ENCODE assay signal across 8 cellular contexts in genomic region chr1:151255381-151255780, GRCh38. TPM values are rescaled to one million over a fixed set of nuclear protein-coding genes. Genes with fewer than 3 reads are reported as not detected.
DNase-seq lines count a peak whose midpoint lies in the region; ATAC-seq and TF ChIP-seq lines count a peak whose summit lies in the region.

No MANE protein-coding gene starts in this region.

- H3K9me3 Mint-ChIP-seq in CD14-positive monocyte = no peaks in the 10 kb centered on the region
- no peaks in the 10 kb centered on the region for H3K9me3 Mint-ChIP-seq in dendritic cell treated with granulocyte-macrophage colony-stimulating factor and Interleukin-4, amounts not matched to agents 40 ng/mL and 50 ng/mL, for 4 days
- no peaks in the 10 kb centered on the region for H3K9me3 Mint-ChIP-seq in natural killer cell treated with Interleukin-12 subunit alpha and Interleukin-12 subunit beta and Interleukin-15 and Interleukin-18, amount 100 ng/mL, for 72 hours

- H3K4me3 ChIP-seq in LNCaP clone FGC (ENCODE audit: low read depth, low read length) = peak overlapping the region; percentile 85

- intact Hi-C loops in CD14-positive monocyte (cut with micrococcal nuclease) (loop anchor here (1.0 to 2.0 kb wide), 2 partner anchors 22 to 57 kb away; partner anchors contain the start of gene PIP5K1A (in 1 of the 2)), sciatic nerve (cut with DNase I) (no loop called here)
- intact Hi-C loops in dendritic cell treated with granulocyte-macrophage colony-stimulating factor and Interleukin-4, amounts not matched to agents 40 ng/mL and 50 ng/mL, for 4 days (cut with micrococcal nuclease) = loop anchor here (2.0 kb wide), 2 partner anchors 25 to 57 kb away; partner anchors contain the start of gene PIP5K1A

- H3K4me1 Mint-ChIP-seq in CD14-positive monocyte = peaks cover 26% of the 10 kb centered on the region
- peaks cover 26% of the 10 kb centered on the region for H3K4me1 Mint-ChIP-seq in dendritic cell treated with granulocyte-macrophage colony-stimulating factor and Interleukin-4, amounts not matched to agents 40 ng/mL and 50 ng/mL, for 4 days (ENCODE audit: low read depth)
- peaks cover 23 to 24% of the 10 kb centered on the region in 2 donors for H3K4me1 Mint-ChIP-seq in natural killer cell treated with Interleukin-12 subunit alpha and Interleukin-12 subunit beta and Interleukin-15 and Interleukin-18, amount 100 ng/mL, for 72 hours (ENCODE audit: low read depth in 2 of 2)

- H3K36me3 Mint-ChIP-seq in CD14-positive monocyte = peaks cover 2 to 10% of the 10 kb centered on the region in 2 donors
- H3K36me3 Mint-ChIP-seq in dendritic cell treated with granulocyte-macrophage colony-stimulating factor and Interleukin-4, amounts not matched to agents 40 ng/mL and 50 ng/mL, for 4 days (ENCODE audit: low read depth) = peaks cover 34% of the 10 kb centered on the region
- peaks cover 5% of the 10 kb centered on the region for H3K36me3 Mint-ChIP-seq in natural killer cell treated with Interleukin-12 subunit alpha and Interleukin-12 subunit beta and Interleukin-15 and Interleukin-18, amount 100 ng/mL, for 72 hours

- ATAC-seq in natural killer cell treated with Interleukin-12 subunit alpha and Interleukin-12 subunit beta and Interleukin-15 and Interleukin-18, amount 100 ng/mL, for 72 hours = no peak
- no peak for ATAC-seq in sciatic nerve

- TF ChIP-seq CTCF in CD14-positive monocyte (IDR thresholded peaks at IDR 0.05) (no peak), LNCaP clone FGC (IDR thresholded peaks at IDR 0.05; ENCODE audit: control insufficient read depth, extremely low read depth, insufficient read depth) (no peak)

- peak overlapping the region; percentile 90 to 100 (median 99) for H3K27ac Mint-ChIP-seq in CD14-positive monocyte
- H3K27ac Mint-ChIP-seq in dendritic cell treated with granulocyte-macrophage colony-stimulating factor and Interleukin-4, amounts not matched to agents 40 ng/mL and 50 ng/mL, for 4 days = peak overlapping the region; percentile 97
- H3K27ac Mint-ChIP-seq in natural killer cell treated with Interleukin-12 subunit alpha and Interleukin-12 subunit beta and Interleukin-15 and Interleukin-18, amount 100 ng/mL, for 72 hours = peak overlapping the region; percentile 91 to 97

- H3K27me3 Mint-ChIP-seq in CD14-positive monocyte (ENCODE audit: low read depth in 3 of 3) = peaks cover 0 to 2% (median 0%) of the 10 kb centered on the region in 3 donors
- H3K27me3 Mint-ChIP-seq in dendritic cell treated with granulocyte-macrophage colony-stimulating factor and Interleukin-4, amounts not matched to agents 40 ng/mL and 50 ng/mL, for 4 days = no peaks in the 10 kb centered on the region
- no peaks in the 10 kb centered on the region for H3K27me3 Mint-ChIP-seq in natural killer cell treated with Interleukin-12 subunit alpha and Interleukin-12 subunit beta and Interleukin-15 and Interleukin-18, amount 100 ng/mL, for 72 hours

- H3K4me3 Mint-ChIP-seq in CD14-positive monocyte = peak overlapping the region; percentile 87 to 97
- H3K4me3 Mint-ChIP-seq in dendritic cell treated with granulocyte-macrophage colony-stimulating factor and Interleukin-4, amounts not matched to agents 40 ng/mL and 50 ng/mL, for 4 days = peak overlapping the region; percentile 77
- peak overlapping the region; percentile 97 for H3K4me3 Mint-ChIP-seq in natural killer cell treated with Interleukin-12 subunit alpha and Interleukin-12 subunit beta and Interleukin-15 and Interleukin-18, amount 100 ng/mL, for 72 hours

- DNase-seq in CD14-positive monocyte (ENCODE audit: low spot score) (no peak), LNCaP clone FGC (ENCODE audit: low read depth) (no peak), inferior parietal cortex (ENCODE audit: extremely low spot score) (no peak), NCI-H510A treated with DMSO at 0.1 percent for 48 hours (lab: John Stamatoyannopoulos, UW) (no peak), NCI-H1092 (lab: John Stamatoyannopoulos, UW) (no peak), sciatic nerve (ENCODE audit: low spot score) (no peak)
- DNase-seq in natural killer cell treated with Interleukin-12 subunit alpha and Interleukin-12 subunit beta and Interleukin-15 and Interleukin-18, amount 100 ng/mL, for 72 hours (ENCODE audit: low spot score) = no peak

RNA-seq across cellular contexts. Expression of gene PSMD4, which starts 0.8 kb away (rescaled TPM):
- 100 to 1,000 TPM; 252 to 266 TPM for polyA plus RNA-seq in CD14-positive monocyte
- total RNA-seq in natural killer cell treated with Interleukin-12 subunit alpha and Interleukin-12 subunit beta and Interleukin-15 and Interleukin-18, amount 100 ng/mL, for 72 hours = 100 to 1,000 TPM; 193 to 235 TPM
- total RNA-seq in sciatic nerve = 119 TPM

RNA-seq across cellular contexts. Expression of gene ZNF687, which starts 26.7 kb away (rescaled TPM):
- polyA plus RNA-seq in CD14-positive monocyte = 1 to 10 TPM; 1.3 to 1.8 TPM
- total RNA-seq in natural killer cell treated with Interleukin-12 subunit alpha and Interleukin-12 subunit beta and Interleukin-15 and Interleukin-18, amount 100 ng/mL, for 72 hours = 10 to 100 TPM; 29.1 to 31.2 TPM
- total RNA-seq in sciatic nerve = 18.8 TPM

RNA-seq across cellular contexts. Expression of gene PIP5K1A, which starts 57.0 kb away (rescaled TPM):
- polyA plus RNA-seq in CD14-positive monocyte = 10 to 100 TPM; 10.8 to 11.7 TPM
- total RNA-seq in natural killer cell treated with Interleukin-12 subunit alpha and Interleukin-12 subunit beta and Interleukin-15 and Interleukin-18, amount 100 ng/mL, for 72 hours = 100 to 1,000 TPM in 1 of 2 donors, 10 to 100 TPM in 1; 93.8 to 116 TPM
- total RNA-seq in sciatic nerve = 65.0 TPM
